1 cellular context compared by ENCODE assay signal in genomic region chr17:76514355-76514754, GRCh38.
TF ChIP-seq lines count a peak whose summit lies in the region.

No MANE protein-coding gene starts in this region.

TF ChIP-seq in HepG2, 621 proteins besides CTCF, POLR2A, EP300 and RAD21:
- peak; percentile 74 for TF ChIP-seq ZNF121 (CRISPR knock-in tag; IDR thresholded peaks at IDR 0.05)
